Comparison of ENCODE assay signal across 9 cellular contexts in the genomic region with DNA sequence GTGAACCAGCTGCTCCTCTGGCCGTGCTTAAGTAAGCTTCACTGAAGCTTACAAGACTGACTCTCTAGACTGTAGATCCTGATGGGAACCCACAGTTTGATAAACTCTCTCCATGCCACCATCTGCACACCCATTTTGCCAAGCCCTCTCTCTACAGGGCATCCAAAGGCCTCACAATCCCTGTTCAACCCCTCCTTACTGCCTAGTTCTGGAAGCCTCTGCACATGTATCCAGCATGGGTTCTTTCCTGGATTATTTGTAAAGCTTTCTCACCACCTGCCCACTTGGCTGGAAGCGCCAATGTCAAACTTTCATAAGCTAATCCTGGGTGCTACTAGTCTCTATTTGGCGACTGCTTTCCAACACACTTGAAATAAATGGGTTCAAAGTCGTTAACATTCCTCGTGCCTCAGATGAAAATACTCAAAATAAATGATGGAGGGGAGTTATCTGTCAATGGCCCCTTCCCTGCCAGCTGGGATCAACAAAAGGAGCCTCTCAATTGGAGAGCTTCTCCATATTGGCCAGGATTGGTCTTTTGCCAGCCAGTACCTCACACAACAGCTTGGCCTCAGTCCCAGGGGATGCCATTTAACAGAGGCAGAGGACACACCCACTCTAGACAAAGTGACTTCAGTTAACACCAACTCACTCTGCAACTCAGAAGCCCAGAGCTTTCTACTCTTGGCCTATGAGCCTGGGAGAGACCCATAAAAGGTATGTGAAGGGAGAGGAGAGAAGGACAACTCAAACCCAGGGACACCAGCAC. TPM values are rescaled to one million over a fixed set of nuclear protein-coding genes. Genes with fewer than 3 reads are reported as not detected.
DNase-seq lines count a peak whose midpoint lies in the region; ATAC-seq and TF ChIP-seq lines count a peak whose summit lies in the region.
"Had no signal": no experiment of that assay in that cellular context is flagged by ENCODE, and none has a peak within 500 bp of the region (broad histone marks: within the 10 kb centered on the region; RNA-seq: fewer than 3 reads in every experiment).

No MANE protein-coding gene starts in this region.

- TF ChIP-seq CTCF in mucosa of descending colon (IDR thresholded peaks at IDR 0.05) = no peak
- no peak for TF ChIP-seq CTCF in smooth muscle cell (IDR thresholded peaks at IDR 0.05; ENCODE audit: borderline replicate concordance, insufficient read depth, poor library complexity, severe bottlenecking)

- peaks cover 29% of the 10 kb centered on the region for H3K79me2 ChIP-seq in smooth muscle cell (ENCODE audit: low read depth)

- DNase-seq in DMS79 treated with DMSO at 0.1 percent for 48 hours (lab: John Stamatoyannopoulos, UW) = peak; percentile 89
- DNase-seq in NCI-H1436 treated with DMSO at 0.1 percent for 48 hours (lab: John Stamatoyannopoulos, UW) = peak; percentile 42
- no peak for DNase-seq in T-cell
- DNase-seq in mucosa of descending colon = peak in 1 of 3 donors; percentile 63
- no peak for DNase-seq in T1000 (lab: John Stamatoyannopoulos, UW)
- no peak for DNase-seq in smooth muscle cell (lab: John Stamatoyannopoulos, UW; ENCODE audit: unreplicated experiment)

- H3F3A ChIP-seq in smooth muscle cell (ENCODE audit: low read depth) = peaks cover 8% of the 10 kb centered on the region

- 94% methylated on average over 5 of the region's 5 CpGs for WGBS in smooth muscle cell (ENCODE audit: low lambda C conversion rate)

- H3K4me3 ChIP-seq in mucosa of descending colon (no peak overlapping the region), smooth muscle cell (no peak overlapping the region)

- ATAC-seq in T-cell (replicated peaks in 1 of 4) (no peak), mucosa of descending colon (peak; percentile 45), HG03139 (IDR thresholded peaks at IDR 0.05; ENCODE audit: unreplicated experiment) (no peak), HG03354 (IDR thresholded peaks at IDR 0.05; ENCODE audit: poor library complexity, severe bottlenecking, unreplicated experiment) (no peak)
- ATAC-seq: activated CD4-positive, CD25-positive, alpha-beta regulatory T cell treated with anti-CD3 and anti-CD28 coated beads, Interleukin-2, amount 50 U/mL, for 24 hours had no signal

- H3K9me3 Mint-ChIP-seq in T-cell = no peaks in the 10 kb centered on the region

- peaks cover 69 to 97% (median 77%) of the 10 kb centered on the region in 3 donors for H3K4me1 Mint-ChIP-seq in T-cell

- POLR2A ChIA-PET in T-cell (lab: Charles Lee) = interaction anchor here (0.6 to 1.6 kb wide), 3 partner anchors 45 to 524 kb away, joined by 3 to 13 read pairs (median 5); no protein-coding TSS in a partner anchor

- H3K36me3 ChIP-seq in mucosa of descending colon (ENCODE audit: low read depth) = no peaks in the 10 kb centered on the region
- H3K36me3 ChIP-seq in smooth muscle cell (ENCODE audit: low read depth) = no peaks in the 10 kb centered on the region

- no peaks in the 10 kb centered on the region for H3K9me3 ChIP-seq in mucosa of descending colon
- no peaks in the 10 kb centered on the region for H3K9me3 ChIP-seq in smooth muscle cell (replicated peaks; ENCODE audit: low read depth)

- H3K4me2 ChIP-seq in smooth muscle cell = no peak overlapping the region

- H3K4me3 Mint-ChIP-seq in T-cell = peak overlapping the region in 1 of 3 donors; percentile 29

- no peaks in the 10 kb centered on the region for H3K27me3 ChIP-seq in smooth muscle cell (ENCODE audit: low read depth)

- no peak overlapping the region for H3K27ac ChIP-seq in smooth muscle cell (ENCODE audit: low read depth)

- peaks cover 32% of the 10 kb centered on the region for H3K36me3 Mint-ChIP-seq in T-cell

- no peaks in the 10 kb centered on the region for H3K4me1 ChIP-seq in mucosa of descending colon (ENCODE audit: low read depth)
- no peaks in the 10 kb centered on the region for H3K4me1 ChIP-seq in smooth muscle cell (ENCODE audit: low read depth)

- no peak overlapping the region for H3K9ac ChIP-seq in smooth muscle cell (ENCODE audit: low read depth)

- CTCF ChIA-PET in T-cell (lab: Charles Lee) = interaction anchor here (0.5 to 1.2 kb wide), 6 partner anchors 9 to 54 kb away, joined by 3 to 5 read pairs (median 3); no protein-coding TSS in a partner anchor

- H2AFZ ChIP-seq in smooth muscle cell (ENCODE audit: low read depth) = no peak overlapping the region

- intact Hi-C loops in mucosa of descending colon (cut with DNase I, micrococcal nuclease) = no loop called here

- no peaks in the 10 kb centered on the region for H4K20me1 ChIP-seq in smooth muscle cell (ENCODE audit: low read depth)

- no peaks in the 10 kb centered on the region for H3K27me3 Mint-ChIP-seq in T-cell

- peak overlapping the region; percentile 60 to 76 for H3K27ac Mint-ChIP-seq in T-cell

RNA-seq across cellular contexts. Expression of a gene that starts 48.1 kb away (rescaled TPM):
- total RNA-seq in T-cell (10 to 100 TPM; 25.0 to 66.7 (median 41.7) TPM), mucosa of descending colon (10 to 100 TPM in 2 of 3 donors, 1 to 10 TPM in 1; 5.9 to 20.8 (median 10.9) TPM), smooth muscle cell (7.9 and 12.7 TPM in 2 replicates)
- 10.7 and 15.3 TPM in 2 replicates for polyA plus RNA-seq in smooth muscle cell

Comparison
In these comparisons a context has a peak if more than half of its experiments do, and no peak if none do; other contexts are left out.
1. DNase-seq: peak in DMS79 treated with DMSO at 0.1 percent for 48 hours (single experiment) and NCI-H1436 treated with DMSO at 0.1 percent for 48 hours (single experiment); none in T-cell (0 of 34), T1000 (single experiment) and smooth muscle cell (single experiment).